ENCODE assay signal across 13 cellular contexts in the genomic region with DNA sequence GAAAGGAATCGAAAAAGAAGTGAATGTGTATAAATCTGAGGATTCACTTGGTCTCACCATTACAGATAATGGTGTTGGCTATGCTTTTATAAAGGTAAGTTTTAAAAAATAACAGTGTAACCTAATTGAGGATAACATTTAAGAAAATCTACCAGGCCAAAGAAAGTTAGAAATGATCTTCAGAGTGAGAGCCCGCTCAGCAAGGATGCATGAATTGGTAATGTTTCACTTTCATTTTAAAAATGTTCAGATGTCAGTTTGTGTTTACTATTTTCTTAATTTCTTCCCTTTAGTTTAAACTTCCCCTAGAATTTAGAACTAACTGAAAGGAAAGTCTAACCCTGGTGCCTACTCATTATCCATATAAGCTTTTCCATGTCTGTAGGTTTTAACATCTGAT. TPM values are rescaled to one million over a fixed set of nuclear protein-coding genes. Genes with fewer than 3 reads are reported as not detected.
A peak's percentile ranks its signal among the peaks of the same experiment; 100 is the strongest.
DNase-seq lines count a peak whose midpoint lies in the region; ATAC-seq, FAIRE-seq and TF ChIP-seq lines count a peak whose summit lies in the region.
"Had no signal": no experiment of that assay in that cellular context is flagged by ENCODE, and none has a peak within 500 bp of the region (broad histone marks: within the 10 kb centered on the region; RNA-seq: fewer than 3 reads in every experiment).

No MANE protein-coding gene starts in this region.

- H3K4me1 Mint-ChIP-seq in osteocyte (ENCODE audit: unreplicated experiment), result peaks cover 45% of the 10 kb centered on the region

- SMC1A ChIA-PET in GM12878 (lab: Charles Lee; ENCODE audit: uncharacterized antibody, unreplicated experiment), result interaction anchor here (1.1 kb wide), 1 partner anchor 9 kb away, joined by 3 read pairs; no protein-coding TSS in a partner anchor

- H3K4me3 Mint-ChIP-seq in osteocyte (ENCODE audit: unreplicated experiment), result peak overlapping the region; percentile 48

- DNase-seq in SK-N-SH, result no peak
- DNase-seq in H54 (ENCODE audit: insufficient read length, low spot score), result no peak
- DNase-seq in GM12878 (ENCODE audit: low read depth, low spot score), result no peak
- DNase-seq in osteocyte (ENCODE audit: extremely low spot score, unreplicated experiment), result no peak
- no peak for DNase-seq in cerebellar cortex (ENCODE audit: low spot score)
- DNase-seq in tibial nerve (ENCODE audit: low spot score in 2 of 2), result no peak
- DNase-seq: caudate nucleus, MV-4-11, transverse colon had no signal

- H3F3A ChIP-seq in SK-N-SH (replicated peaks; ENCODE audit: insufficient read depth), result peaks cover 9% of the 10 kb centered on the region

- H3K27ac Mint-ChIP-seq in osteocyte (ENCODE audit: unreplicated experiment), result peak overlapping the region; percentile 85

- TF ChIP-seq CTCF in SK-N-SH (IDR thresholded peaks at IDR 0.05) (no peak), GM12878 (IDR thresholded peaks at IDR 0.05 in 2 of 3, conservative IDR thresholded peaks at IDR 0.05 in 1 of 3; ENCODE audit: control insufficient read depth in 2 of 3, extremely low read depth in 1 of 3, insufficient read depth in 1 of 3, low read depth in 3 of 3, low read length in 3 of 3) (no peak), osteocyte (IDR thresholded peaks at IDR 0.05) (no peak), tibial nerve (IDR thresholded peaks at IDR 0.05) (no peak)

- H3K4me2 ChIP-seq in SK-N-SH (no peak overlapping the region), GM12878 (ENCODE audit: control insufficient read depth, insufficient read depth) (peak overlapping the region; percentile 53)

- H2AFZ ChIP-seq in SK-N-SH (ENCODE audit: low read depth) (peak overlapping the region; percentile 36), GM12878 (ENCODE audit: control insufficient read depth, low read depth, low read length) (peak overlapping the region; percentile 90)

- H3K79me2 ChIP-seq in SK-N-SH (ENCODE audit: insufficient read depth) (no peaks in the 10 kb centered on the region), GM12878 (ENCODE audit: control insufficient read depth, insufficient read depth, low read length) (no peaks in the 10 kb centered on the region)

- TF ChIP-seq EP300 in SK-N-SH (IDR thresholded peaks at IDR 0.05; ENCODE audit: borderline replicate concordance in 1 of 2, low read depth in 1 of 2, low read length in 1 of 2) (no peak), GM12878 (IDR thresholded peaks at IDR 0.05; ENCODE audit: borderline replicate concordance in 1 of 2, control insufficient read depth in 1 of 2, low read depth in 2 of 2, low read length in 2 of 2) (no peak), tibial nerve (IDR thresholded peaks at IDR 0.05) (no peak)

- no peaks in the 10 kb centered on the region for H3K27me3 Mint-ChIP-seq in osteocyte (ENCODE audit: unreplicated experiment)

- H3K9me3 ChIP-seq in SK-N-SH (no peaks in the 10 kb centered on the region), GM12878 (replicated peaks; ENCODE audit: control insufficient read depth, insufficient read depth, low read length) (no peaks in the 10 kb centered on the region; the same call in 1 of the 3 replicates), tibial nerve (no peaks in the 10 kb centered on the region)
- H3K9me3 ChIP-seq: transverse colon had no signal

- ATAC-seq in SK-N-SH treated with all-trans-retinoic acid at 6 μM for 48 hours (no peak), GM12878 (peak; percentile 47; the same call in 2 of the 3 replicates), GM18520 (IDR thresholded peaks at IDR 0.05; ENCODE audit: unreplicated experiment) (no peak)

- peaks cover 6% of the 10 kb centered on the region for H3K9me3 Mint-ChIP-seq in osteocyte (ENCODE audit: unreplicated experiment)

- CTCF ChIA-PET in SK-N-SH (lab: Yijun Ruan, JAX) (interaction anchor here (2.1 kb wide), 1 partner anchor 34 kb away, joined by 6 read pairs; no protein-coding TSS in a partner anchor), GM12878 (lab: Yijun Ruan, JAX) (no interaction called here)

- no peak for TF ChIP-seq RAD21 in SK-N-SH (IDR thresholded peaks at IDR 0.05; ENCODE audit: low read length)
- TF ChIP-seq RAD21 in GM12878 (IDR thresholded peaks at IDR 0.05; ENCODE audit: insufficient read depth, low read depth, low read length), result no peak

- no peaks in the 10 kb centered on the region for H3K27me3 ChIP-seq in SK-N-SH (ENCODE audit: insufficient read depth)
- H3K27me3 ChIP-seq in GM12878 (replicated peaks in 1 of 2; ENCODE audit: control insufficient read depth in 2 of 2, insufficient read depth in 2 of 2, low read length in 1 of 2), result no peaks in the 10 kb centered on the region
- no peaks in the 10 kb centered on the region for H3K27me3 ChIP-seq in tibial nerve
- H3K27me3 ChIP-seq: transverse colon had no signal

- H3K36me3 ChIP-seq in SK-N-SH (replicated peaks in 1 of 2; ENCODE audit: control insufficient read depth in 1 of 2, insufficient read depth in 2 of 2, low read length in 1 of 2), result peaks cover 0 to under 1% of the 10 kb centered on the region in 2 experiments
- no peaks in the 10 kb centered on the region for H3K36me3 ChIP-seq in GM12878 (ENCODE audit: control insufficient read depth in 2 of 2, insufficient read depth in 2 of 2, low read length in 1 of 2)
- H3K36me3 ChIP-seq in tibial nerve, result no peaks in the 10 kb centered on the region
- H3K36me3 ChIP-seq: transverse colon had no signal

- H3K36me3 Mint-ChIP-seq in osteocyte (ENCODE audit: unreplicated experiment), result no peaks in the 10 kb centered on the region

- H3K27ac ChIP-seq in SK-N-SH (ENCODE audit: low read depth in 2 of 2, low read length in 1 of 2), result no peak overlapping the region
- H3K27ac ChIP-seq in GM12878 (ENCODE audit: control insufficient read depth, insufficient read depth), result no peak overlapping the region
- peak overlapping the region in 1 of 4 donors; percentile 57 for H3K27ac ChIP-seq in tibial nerve
- H3K27ac ChIP-seq: 22Rv1, transverse colon had no signal

- H3K4me1 ChIP-seq in SK-N-SH (ENCODE audit: control insufficient read depth in 1 of 2, insufficient read depth in 2 of 2, low read depth in 1 of 2, low read length in 1 of 2) (peaks cover 0 to 11% of the 10 kb centered on the region in 2 experiments; a peak in 2 of 4 replicates), GM12878 (ENCODE audit: control insufficient read depth, insufficient read depth, low read length) (peaks cover 7% of the 10 kb centered on the region; the same call in 1 of the 2 replicates), tibial nerve (peaks cover 0 to 6% (median 0%) of the 10 kb centered on the region in 4 donors)

- H3K9ac ChIP-seq in SK-N-SH (no peak overlapping the region), GM12878 (ENCODE audit: control insufficient read depth, insufficient read depth, low read length) (no peak overlapping the region)

- H4K20me1 ChIP-seq in SK-N-SH (ENCODE audit: insufficient read depth) (no peaks in the 10 kb centered on the region), GM12878 (ENCODE audit: control insufficient read depth, insufficient read depth) (no peaks in the 10 kb centered on the region)

- intact Hi-C loops in GM12878 (cut with micrococcal nuclease; ENCODE audit: unreplicated experiment), result no loop called here

- WGBS in SK-N-SH (ENCODE audit: low lambda C conversion rate), result 91% methylated on average over 2 of the region's 2 CpGs
- 89% methylated on average over 2 of the region's 2 CpGs for WGBS in GM12878 (ENCODE audit: insufficient coverage, insufficient replicate concordance, low lambda C conversion rate, missing lambda C conversion rate)
- 86 to 88% methylated on average over 2 of the region's 2 CpGs for WGBS in tibial nerve, 2 donors

- FAIRE-seq in H54 (lab: Jason Lieb, UNC) (peak; percentile 57), GM12878 (lab: Jason Lieb, UNC) (peak; percentile 7)
- FAIRE-seq: H1 had no signal

- no peak overlapping the region for H3K4me3 ChIP-seq in SK-N-SH (ENCODE audit: low read depth in 2 of 2, low read length in 1 of 2)
- peak overlapping the region; percentile 23; the same call in 1 of the 2 replicates for H3K4me3 ChIP-seq in GM12878
- H3K4me3 ChIP-seq in tibial nerve, result no peak overlapping the region
- H3K4me3 ChIP-seq: transverse colon had no signal

- POLR2A ChIA-PET in SK-N-SH (lab: Yijun Ruan, JAX), result no interaction called here
- POLR2A ChIA-PET in GM12878 (lab: Charles Lee), result no interaction called here

- RAD21 ChIA-PET in GM12878 (lab: Charles Lee; ENCODE audit: unreplicated experiment), result no interaction called here

- BruUV-seq in GM12878 (replicated peaks; lab: Mats Ljungman, UMichigan), result no TSS peak

- no peaks in the 10 kb centered on the region for H3K9me2 ChIP-seq in SK-N-SH

- no peak for TF ChIP-seq POLR2A in H54 (IDR thresholded peaks at IDR 0.05; ENCODE audit: low read depth, low read length)
- no peak for TF ChIP-seq POLR2A in GM12878 (IDR thresholded peaks at IDR 0.05; ENCODE audit: low read depth, low read length)
- TF ChIP-seq POLR2A in tibial nerve (IDR thresholded peaks at IDR 0.05), result no peak

- in situ Hi-C loops in GM12878 (cut with MboI), result no loop called here

TF ChIP-seq in SK-N-SH, 30 proteins besides CTCF, POLR2A, EP300 and RAD21 (continues in another document):
- TF ChIP-seq TCF12 (IDR thresholded peaks at IDR 0.05), result no peak

TF ChIP-seq in GM12878, 131 proteins besides CTCF, POLR2A, EP300 and RAD21 (continues in another document):
- TF ChIP-seq EGR1 (IDR thresholded peaks at IDR 0.05; ENCODE audit: borderline replicate concordance in 1 of 2, low read depth in 2 of 2, low read length in 2 of 2), result no peak
- no peak for TF ChIP-seq ASH2L (IDR thresholded peaks at IDR 0.05; ENCODE audit: borderline replicate concordance, low read depth)

RNA-seq across cellular contexts. Expression of a gene that starts 35.0 kb away (rescaled TPM):
- polyA plus RNA-seq in SK-N-SH (2012; rRNA removed), result 0.02 TPM in 1 of 2 replicates, not detected in the other
- polyA plus RNA-seq in SK-N-SH (2012; cell fraction: cytosol; rRNA removed), result 0.04 TPM in 2 replicates
- polyA plus RNA-seq in SK-N-SH (2012; cell fraction: nucleus; rRNA removed), result not detected in 2 replicates
- total RNA-seq in GM12878 (2013; cell fraction: nucleolus; rRNA removed), result 0.12 TPM in 1 of 2 replicates, not detected in the other
- 0.05 TPM in 1 of 2 replicates, not detected in the other for total RNA-seq in GM12878 (2014; rRNA removed)
- 0.09 TPM in 2 replicates for total RNA-seq in GM12878 (2014; rRNA removed; fragmentation: Illumina TruSeq; extraction: Trizol)
- 0.08 and 0.11 TPM in 2 replicates for total RNA-seq in GM12878 (2021)
- polyA plus RNA-seq in GM12878 (2011; ENCODE audit: low read depth), result not detected
- polyA plus RNA-seq in GM12878 (2011; rRNA removed), result 0.04 and 0.33 TPM in 2 replicates
- not detected in 2 replicates for polyA plus RNA-seq in GM12878 (2011; cell fraction: cytosol; rRNA removed)
- 0.03 TPM in 1 of 2 replicates, not detected in the other for polyA plus RNA-seq in GM12878 (2011; cell fraction: nucleus; rRNA removed)
- not detected in 2 replicates for polyA plus RNA-seq in GM12878 (2012)
- 0.03 TPM in 1 of 2 replicates, not detected in the other for polyA plus RNA-seq in GM12878 (2014; fragmentation: Illumina TruSeq; extraction: Trizol)
- polyA plus RNA-seq in GM12878 (2014; fragmentation: Nextera tagmentation; extraction: Ambion mirVana), result under 1 TPM; 0.04 to 0.10 TPM
- polyA plus RNA-seq in GM12878 (2014; rRNA removed), result 0.04 and 0.08 TPM in 2 replicates
- polyA plus RNA-seq in GM12878 (2016; fragmentation: Nextera tagmentation; extraction: Ambion mirVana), result under 1 TPM in 1 of 2 experiments, not detected in 1; 0.23 TPM
- polyA minus RNA-seq in GM12878 (2011; rRNA and poly(A)+ RNA removed), result not detected in 2 replicates
- polyA minus RNA-seq in GM12878 (2011; cell fraction: cytosol; rRNA and poly(A)+ RNA removed), result not detected in 2 replicates
- not detected in 2 replicates for polyA minus RNA-seq in GM12878 (2011; cell fraction: nucleus; rRNA and poly(A)+ RNA removed)
- total RNA-seq in osteocyte, result 0.08 TPM in 2 replicates
- 1 to 10 TPM; 2.1 to 6.9 (median 3.7) TPM for total RNA-seq in tibial nerve
